In genomic region chr21:17454315-17455027, GRCh38 we compare ENCODE assay signal across 8 cellular contexts. TPM values are rescaled to one million over a fixed set of nuclear protein-coding genes. Genes with fewer than 3 reads are reported as not detected.
DNase-seq lines count a peak whose midpoint lies in the region; ATAC-seq and TF ChIP-seq lines count a peak whose summit lies in the region.

No MANE protein-coding gene starts in this region.

- POLR2A ChIA-PET in HCT116 (lab: Charles Lee) = no interaction called here

- H3K36me3 Mint-ChIP-seq in Calu3 (ENCODE audit: insufficient read depth, unreplicated experiment) = no peaks in the 10 kb centered on the region
- H3K36me3 Mint-ChIP-seq in activated T-cell treated with anti-CD3 and anti-CD28 coated beads, Interleukin-2, amount 50 U/mL, for 4 hours (ENCODE audit: insufficient read depth) = no peaks in the 10 kb centered on the region

- no peak for TF ChIP-seq RAD21 in HCT116 (IDR thresholded peaks at IDR 0.05; ENCODE audit: low read depth)

- H3K36me3 ChIP-seq in HCT116 (ENCODE audit: control insufficient read depth in 1 of 2, insufficient read depth in 2 of 2, low read length in 2 of 2) (no peaks in the 10 kb centered on the region), ascending aorta (no peaks in the 10 kb centered on the region), Peyer's patch (no peaks in the 10 kb centered on the region)

- peak overlapping the region in 1 of 2 experiments; percentile 15; a peak in 1 of 4 replicates for H3K4me3 ChIP-seq in HCT116 (replicated peaks in 1 of 2; ENCODE audit: low read depth in 1 of 2, low read length in 2 of 2)
- H3K4me3 ChIP-seq in ascending aorta = no peak overlapping the region
- H3K4me3 ChIP-seq in Peyer's patch = no peak overlapping the region

- H3K27me3 Mint-ChIP-seq in Calu3 (ENCODE audit: unreplicated experiment) = no peaks in the 10 kb centered on the region
- peaks cover 7% of the 10 kb centered on the region for H3K27me3 Mint-ChIP-seq in activated T-cell treated with anti-CD3 and anti-CD28 coated beads, Interleukin-2, amount 50 U/mL, for 4 hours (ENCODE audit: low read depth)

- H3K9me2 ChIP-seq in HCT116 (ENCODE audit: insufficient read depth) = no peaks in the 10 kb centered on the region

- H3K4me2 ChIP-seq in HCT116 (ENCODE audit: low read length) = peak overlapping the region; percentile 60

- DNase-seq in Calu3 (no peak), HCT116 (ENCODE audit: low read depth, low spot score) (peak; percentile 89), NCI-H524 treated with DMSO at 0.1 percent for 48 hours (lab: John Stamatoyannopoulos, UW) (peak; percentile 99), globus pallidus (ENCODE audit: low spot score) (peak; percentile 70), putamen (ENCODE audit: low spot score) (peak; percentile 81), ascending aorta (ENCODE audit: low spot score in 2 of 2) (no peak), Peyer's patch (no peak)
- DNase-seq in activated T-cell treated with anti-CD3 and anti-CD28 coated beads, Interleukin-2, amount 50 U/mL, for 4 hours = peak; percentile 6

- CTCF ChIA-PET in Calu3 (lab: Charles Lee) (no interaction called here), HCT116 (lab: Charles Lee) (interaction anchor here (1.2 kb wide), 1 partner anchor 100 kb away, joined by 4 read pairs; no protein-coding TSS in a partner anchor)

- H4K20me1 ChIP-seq in HCT116 (ENCODE audit: insufficient read depth) = no peaks in the 10 kb centered on the region

- H3K27me3 ChIP-seq in HCT116 (ENCODE audit: insufficient read depth, low read length) (no peaks in the 10 kb centered on the region), ascending aorta (no peaks in the 10 kb centered on the region), Peyer's patch (no peaks in the 10 kb centered on the region)

- no peaks in the 10 kb centered on the region for H3K9me3 Mint-ChIP-seq in Calu3 (ENCODE audit: low read depth, unreplicated experiment)
- no peaks in the 10 kb centered on the region for H3K9me3 Mint-ChIP-seq in activated T-cell treated with anti-CD3 and anti-CD28 coated beads, Interleukin-2, amount 50 U/mL, for 4 hours

- H3K9ac ChIP-seq in HCT116 (ENCODE audit: low read length) = no peak overlapping the region

- peak overlapping the region; percentile 58 for H3K27ac ChIP-seq in HCT116 (ENCODE audit: low read depth, low read length)
- no peak overlapping the region for H3K27ac ChIP-seq in ascending aorta
- no peak overlapping the region for H3K27ac ChIP-seq in Peyer's patch

- TF ChIP-seq CTCF in Calu3 (IDR thresholded peaks at IDR 0.05; ENCODE audit: unreplicated experiment) = no peak
- no peak for TF ChIP-seq CTCF in HCT116 (IDR thresholded peaks at IDR 0.05 in 2 of 3, conservative IDR thresholded peaks at IDR 0.05 in 1 of 3; ENCODE audit: borderline replicate concordance in 1 of 3, insufficient read depth in 1 of 3, low read depth in 2 of 3, low read length in 2 of 3)
- no peak for TF ChIP-seq CTCF in ascending aorta (IDR thresholded peaks at IDR 0.05)
- TF ChIP-seq CTCF in Peyer's patch (IDR thresholded peaks at IDR 0.05) = no peak

- peak; percentile 94 for ATAC-seq in HCT116
- peak; percentile 85 to 86 for ATAC-seq in activated T-cell treated with anti-CD3 and anti-CD28 coated beads, Interleukin-2, amount 50 U/mL, for 4 hours

- peaks cover 9% of the 10 kb centered on the region for H3K4me1 Mint-ChIP-seq in Calu3 (ENCODE audit: low read depth, unreplicated experiment)
- peaks cover 3% of the 10 kb centered on the region for H3K4me1 Mint-ChIP-seq in activated T-cell treated with anti-CD3 and anti-CD28 coated beads, Interleukin-2, amount 50 U/mL, for 4 hours (ENCODE audit: low read depth)

- H3K79me2 ChIP-seq in HCT116 (ENCODE audit: insufficient read depth, low read length) = no peaks in the 10 kb centered on the region

- H3K27ac Mint-ChIP-seq in Calu3 (ENCODE audit: unreplicated experiment) = peak overlapping the region; percentile 42

- RAD21 ChIA-PET in HCT116 (lab: Charles Lee; ENCODE audit: low non-redundant PET in 1 of 2, low total read pairs in 2 of 2, uncharacterized antibody in 2 of 2, unreplicated experiment in 2 of 2) = no interaction called here

- H3K4me1 ChIP-seq in HCT116 (ENCODE audit: control insufficient read depth in 1 of 2, insufficient read depth in 2 of 2, low read length in 2 of 2) (peaks cover 10 to 15% of the 10 kb centered on the region in 2 experiments), ascending aorta (no peaks in the 10 kb centered on the region), Peyer's patch (no peaks in the 10 kb centered on the region)

- no peak overlapping the region for H2AFZ ChIP-seq in HCT116 (ENCODE audit: low read depth, low read length, poor library complexity, severe bottlenecking)

- H3K4me3 Mint-ChIP-seq in Calu3 (ENCODE audit: low read depth, unreplicated experiment) = no peak overlapping the region
- no peak overlapping the region for H3K4me3 Mint-ChIP-seq in activated T-cell treated with anti-CD3 and anti-CD28 coated beads, Interleukin-2, amount 50 U/mL, for 4 hours

- no peaks in the 10 kb centered on the region for H3K9me3 ChIP-seq in HCT116 (ENCODE audit: control insufficient read depth in 1 of 2, insufficient read depth in 1 of 2, low read depth in 1 of 2, low read length in 2 of 2)
- H3K9me3 ChIP-seq in ascending aorta = no peaks in the 10 kb centered on the region
- no peaks in the 10 kb centered on the region for H3K9me3 ChIP-seq in Peyer's patch

- BruUV-seq in Calu3 (replicated peaks; lab: Mats Ljungman, UMichigan) = no TSS peak
- BruUV-seq in HCT116 (replicated peaks; lab: Mats Ljungman, UMichigan) = TSS peak; percentile 100

- no peak for TF ChIP-seq POLR2A in HCT116 (IDR thresholded peaks at IDR 0.05; ENCODE audit: borderline replicate concordance, extremely low read depth, insufficient read depth, insufficient read length)
- no peak for TF ChIP-seq POLR2A in Peyer's patch (IDR thresholded peaks at IDR 0.05)

- intact Hi-C loops in Calu3 (cut with micrococcal nuclease; ENCODE audit: unreplicated experiment) = no loop called here
- intact Hi-C loops in HCT116 (cut with micrococcal nuclease) = loop anchor here (1.0 to 5.0 kb wide), 3 partner anchors 38 to 365 kb away; partner anchors contain the start of gene C21orf91
- intact Hi-C loops in ascending aorta (cut with DNase I) = loop anchor here (5.0 kb wide), 1 partner anchor 158 kb away; the partner anchor contains the start of gene BTG3

TF ChIP-seq in HCT116, 20 proteins besides CTCF, POLR2A, EP300 and RAD21:
- TF ChIP-seq, protein P1, sequence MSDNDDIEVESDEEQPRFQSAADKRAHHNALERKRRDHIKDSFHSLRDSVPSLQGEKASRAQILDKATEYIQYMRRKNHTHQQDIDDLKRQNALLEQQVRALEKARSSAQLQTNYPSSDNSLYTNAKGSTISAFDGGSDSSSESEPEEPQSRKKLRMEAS (IDR thresholded peaks at IDR 0.05) = peak; percentile 64; the same call in 1 of the 2 replicates
- TF ChIP-seq EGR1 (IDR thresholded peaks at IDR 0.05; ENCODE audit: low read depth) (no peak), ATF3 (IDR thresholded peaks at IDR 0.05) (peak; percentile 97), SIN3A (IDR thresholded peaks at IDR 0.05; ENCODE audit: low read depth) (no peak), CBX3 (IDR thresholded peaks at IDR 0.05; ENCODE audit: low read depth) (peak; percentile 78), CEBPB (IDR thresholded peaks at IDR 0.05; ENCODE audit: low read depth) (peak; percentile 39), SP1 (IDR thresholded peaks at IDR 0.05; ENCODE audit: low read depth) (0 out of 2 replicates have a peak, but pooled peaks have one; percentile 25), TCF7L2 (IDR thresholded peaks at IDR 0.05; ENCODE audit: borderline replicate concordance, extremely low read depth, insufficient read depth, insufficient read length) (peak; percentile 25), SRF (IDR thresholded peaks at IDR 0.05; ENCODE audit: low read depth) (0 out of 2 replicates have a peak, but pooled peaks have one; percentile 17), ELF1 (IDR thresholded peaks at IDR 0.05; ENCODE audit: borderline replicate concordance, low read depth) (no peak)

RNA-seq across cellular contexts. Expression of gene CXADR, which starts 58.4 kb away (rescaled TPM):
- 51.7 and 55.1 TPM in 2 replicates for total RNA-seq in Calu3 (2022)
- total RNA-seq in HCT116 (2021; ENCODE audit: unreplicated experiment) = 21.6 TPM
- 10.3 and 10.8 TPM in 2 replicates for polyA plus RNA-seq in HCT116 (2012)
- under 1 TPM; 0.30 to 0.66 (median 0.63) TPM for total RNA-seq in activated T-cell treated with anti-CD3 and anti-CD28 coated beads, Interleukin-2, amount 50 U/mL, for 4 hours
- total RNA-seq in ascending aorta = 0.32 TPM
- total RNA-seq in Peyer's patch = 100 to 1,000 TPM in 3 of 4 donors, 1 to 10 TPM in 1; 5.0 to 198 (median 106) TPM

Comparison
In these comparisons a context has a peak if more than half of its experiments do, and no peak if none do; other contexts are left out.
1. DNase-seq: peak in HCT116 (single experiment), NCI-H524 treated with DMSO at 0.1 percent for 48 hours (single experiment), activated T-cell treated with anti-CD3 and anti-CD28 coated beads, Interleukin-2, amount 50 U/mL, for 4 hours (single experiment), globus pallidus (single experiment) and putamen (single experiment); none in Calu3 (single experiment), ascending aorta (0 of 2) and Peyer's patch (0 of 3).